Comparison of ENCODE assay signal across 11 cellular contexts in genomic region chr14:53032161-53032803, GRCh38.
DNase-seq lines count a peak whose midpoint lies in the region; ATAC-seq and TF ChIP-seq lines count a peak whose summit lies in the region.
"Had no signal": no experiment of that assay in that cellular context is flagged by ENCODE, and none has a peak within 500 bp of the region (broad histone marks: within the 10 kb centered on the region; RNA-seq: fewer than 3 reads in every experiment).

No MANE protein-coding gene starts in this region.

- H3K27ac ChIP-seq in body of pancreas (peak overlapping the region in 2 of 4 donors; percentile 24 to 38), smooth muscle cell (ENCODE audit: low read depth) (peak overlapping the region; percentile 56)
- H3K27ac ChIP-seq in CD8-positive, alpha-beta memory T cell (ENCODE audit: low read depth, low read length), result no peak overlapping the region

- H3K9me3 ChIP-seq in HAP-1, result no peaks in the 10 kb centered on the region
- no peaks in the 10 kb centered on the region for H3K9me3 ChIP-seq in body of pancreas
- no peaks in the 10 kb centered on the region for H3K9me3 ChIP-seq in smooth muscle cell (replicated peaks; ENCODE audit: low read depth)
- H3K9me3 ChIP-seq in CD8-positive, alpha-beta memory T cell (ENCODE audit: low read length), result no peaks in the 10 kb centered on the region

- DNase-seq in HAP-1 (ENCODE audit: low spot score in 2 of 2) (peak; percentile 80 to 89), body of pancreas (peak; percentile 25 to 48 (median 34)), inferior parietal cortex (ENCODE audit: extremely low spot score) (peak; percentile 24), smooth muscle cell (lab: John Stamatoyannopoulos, UW; ENCODE audit: unreplicated experiment) (no peak), germinal center (ENCODE audit: low spot score) (no peak), H7 (no peak)
- no peak for DNase-seq in CD8-positive, alpha-beta memory T cell
- DNase-seq: activated CD4-positive, alpha-beta T cell treated with anti-CD3 and anti-CD28 coated beads, Interleukin-2, amount 10 ng/mL, durations not matched to agents 24 days and 14 days; naive thymus-derived CD4-positive, alpha-beta T cell; NCI-H526 had no signal

- H3K4me3 ChIP-seq in HAP-1 (no peak overlapping the region), body of pancreas (no peak overlapping the region), smooth muscle cell (no peak overlapping the region), H7 (ENCODE audit: insufficient read depth, low read depth, low read length) (no peak overlapping the region)
- H3K4me3 ChIP-seq in CD8-positive, alpha-beta memory T cell (ENCODE audit: low read length), result no peak overlapping the region

- H3K4me2 ChIP-seq in smooth muscle cell, result peak overlapping the region; percentile 22

- H3F3A ChIP-seq in smooth muscle cell (ENCODE audit: low read depth), result peaks cover 19% of the 10 kb centered on the region

- H2AFZ ChIP-seq in smooth muscle cell (ENCODE audit: low read depth), result no peak overlapping the region

- peaks cover 0 to 3% (median 0%) of the 10 kb centered on the region in 5 donors for H3K9me3 Mint-ChIP-seq in CD8-positive, alpha-beta memory T cell

- H3K27me3 ChIP-seq in HAP-1 (ENCODE audit: low read depth), result no peaks in the 10 kb centered on the region
- no peaks in the 10 kb centered on the region for H3K27me3 ChIP-seq in body of pancreas
- H3K27me3 ChIP-seq in smooth muscle cell (ENCODE audit: low read depth), result no peaks in the 10 kb centered on the region
- H3K27me3 ChIP-seq in H7 (ENCODE audit: control insufficient read depth, insufficient read depth, low read length), result no peaks in the 10 kb centered on the region
- no peaks in the 10 kb centered on the region for H3K27me3 ChIP-seq in CD8-positive, alpha-beta memory T cell (ENCODE audit: insufficient read depth, low read length, poor library complexity, severe bottlenecking)

- no peak for TF ChIP-seq POLR2A in body of pancreas (IDR thresholded peaks at IDR 0.05)

- ATAC-seq in body of pancreas (peak; percentile 81), HG03342 (IDR thresholded peaks at IDR 0.05; ENCODE audit: unreplicated experiment) (no peak)
- ATAC-seq: naive thymus-derived CD4-positive, alpha-beta T cell had no signal

- H3K4me1 ChIP-seq in HAP-1, result peaks cover 16% of the 10 kb centered on the region
- H3K4me1 ChIP-seq in body of pancreas, result peaks cover 16% of the 10 kb centered on the region
- H3K4me1 ChIP-seq in smooth muscle cell (ENCODE audit: low read depth), result peaks cover 20% of the 10 kb centered on the region
- peaks cover 5% of the 10 kb centered on the region for H3K4me1 ChIP-seq in CD8-positive, alpha-beta memory T cell (ENCODE audit: insufficient read depth, low read length)

- CTCF ChIA-PET in CD8-positive, alpha-beta memory T cell (lab: Charles Lee), result no interaction called here

- no peak overlapping the region for H3K27ac Mint-ChIP-seq in CD8-positive, alpha-beta memory T cell
- H3K27ac Mint-ChIP-seq: activated CD4-positive, alpha-beta T cell treated with anti-CD3 and anti-CD28 coated beads, Interleukin-2, amount 10 ng/mL, durations not matched to agents 24 days and 14 days; naive thymus-derived CD4-positive, alpha-beta T cell had no signal

- no peaks in the 10 kb centered on the region for H4K20me1 ChIP-seq in smooth muscle cell (ENCODE audit: low read depth)

- intact Hi-C loops in body of pancreas (cut with DNase I), result no loop called here

- WGBS in body of pancreas, 2 donors, result 18 to 21% methylated on average over 2 of the region's 2 CpGs
- WGBS in smooth muscle cell (ENCODE audit: low lambda C conversion rate), result 45% methylated on average over 2 of the region's 2 CpGs

- H3K27me3 Mint-ChIP-seq in CD8-positive, alpha-beta memory T cell, result peaks cover 0 to 1% of the 10 kb centered on the region in 2 donors
- H3K27me3 Mint-ChIP-seq: activated CD4-positive, alpha-beta T cell treated with anti-CD3 and anti-CD28 coated beads, Interleukin-2, amount 10 ng/mL, durations not matched to agents 24 days and 14 days; naive thymus-derived CD4-positive, alpha-beta T cell had no signal

- H3K9ac ChIP-seq in smooth muscle cell (ENCODE audit: low read depth), result no peak overlapping the region

- peaks cover 6% of the 10 kb centered on the region for H3K36me3 ChIP-seq in HAP-1 (replicated peaks)
- H3K36me3 ChIP-seq in body of pancreas (replicated peaks in 1 of 2; ENCODE audit: insufficient read depth in 1 of 2, low read depth in 2 of 2), result no peaks in the 10 kb centered on the region
- H3K36me3 ChIP-seq in smooth muscle cell (ENCODE audit: low read depth), result no peaks in the 10 kb centered on the region
- no peaks in the 10 kb centered on the region for H3K36me3 ChIP-seq in H7 (replicated peaks; ENCODE audit: control insufficient read depth, insufficient read depth, low read length)
- H3K36me3 ChIP-seq in CD8-positive, alpha-beta memory T cell (ENCODE audit: insufficient read depth, low read length), result no peaks in the 10 kb centered on the region

- no peak overlapping the region for H3K4me3 Mint-ChIP-seq in CD8-positive, alpha-beta memory T cell
- H3K4me3 Mint-ChIP-seq: activated CD4-positive, alpha-beta T cell treated with anti-CD3 and anti-CD28 coated beads, Interleukin-2, amount 10 ng/mL, durations not matched to agents 24 days and 14 days; naive thymus-derived CD4-positive, alpha-beta T cell had no signal

- POLR2A ChIA-PET in CD8-positive, alpha-beta memory T cell (lab: Charles Lee), result no interaction called here

- TF ChIP-seq CTCF in body of pancreas (IDR thresholded peaks at IDR 0.05) (no peak), smooth muscle cell (IDR thresholded peaks at IDR 0.05; ENCODE audit: borderline replicate concordance, insufficient read depth, poor library complexity, severe bottlenecking) (no peak)

- H3K36me3 Mint-ChIP-seq in CD8-positive, alpha-beta memory T cell, result peaks cover 13 to 25% (median 16%) of the 10 kb centered on the region in 3 donors

- H3K79me2 ChIP-seq in smooth muscle cell (ENCODE audit: low read depth), result no peaks in the 10 kb centered on the region

- peaks cover 4 to 15% (median 9%) of the 10 kb centered on the region in 3 donors for H3K4me1 Mint-ChIP-seq in CD8-positive, alpha-beta memory T cell

- in situ Hi-C loops in HAP-1 (cut with MboI; ENCODE audit: low sequenced_read_pairs), result no loop called here

Comparison
In these comparisons a context has a peak if more than half of its experiments do, and no peak if none do; other contexts are left out.
1. DNase-seq: peak in HAP-1 (2 of 2), body of pancreas (4 of 4) and inferior parietal cortex (single experiment); none in smooth muscle cell (single experiment), germinal center (single experiment), H7 (single experiment) and CD8-positive, alpha-beta memory T cell (0 of 5).